ENCODE assay signal across 10 cellular contexts in genomic region chr13:30376426-30377311, GRCh38. TPM values are rescaled to one million over a fixed set of nuclear protein-coding genes. Genes with fewer than 3 reads are reported as not detected.
DNase-seq lines count a peak whose midpoint lies in the region; ATAC-seq lines count a peak whose summit lies in the region.
"Had no signal": no experiment of that assay in that cellular context is flagged by ENCODE, and none has a peak within 500 bp of the region (broad histone marks: within the 10 kb centered on the region; RNA-seq: fewer than 3 reads in every experiment).

No MANE protein-coding gene starts in this region.

- POLR2A ChIA-PET in naive thymus-derived CD4-positive, alpha-beta T cell (lab: Charles Lee) = interaction anchor here (0.6 to 7.9 kb wide), 17 partner anchors 9 to 527 kb away, joined by 3 to 281 read pairs (median 3); partner anchors contain the start of gene HMGB1

- no peaks in the 10 kb centered on the region for H3K36me3 ChIP-seq in naive thymus-derived CD4-positive, alpha-beta T cell (ENCODE audit: control insufficient read depth in 2 of 3, insufficient read depth in 3 of 3, low read length in 3 of 3)

- H3K4me3 Mint-ChIP-seq in naive thymus-derived CD4-positive, alpha-beta T cell = peak overlapping the region; percentile 74 to 91 (median 85)

- no peaks in the 10 kb centered on the region for H3K27me3 ChIP-seq in naive thymus-derived CD4-positive, alpha-beta T cell (ENCODE audit: control insufficient read depth in 2 of 2, insufficient read depth in 2 of 2, low read length in 2 of 2)

- peaks cover 74 to 96% (median 92%) of the 10 kb centered on the region in 7 donors for H3K4me1 Mint-ChIP-seq in naive thymus-derived CD4-positive, alpha-beta T cell

- CTCF ChIA-PET in naive thymus-derived CD4-positive, alpha-beta T cell (lab: Charles Lee) = interaction anchor here (0.8 to 6.6 kb wide), 5 partner anchors 8 to 245 kb away, joined by 4 to 56 read pairs (median 7); no protein-coding TSS in a partner anchor

- peaks cover 0 to 5% (median 0%) of the 10 kb centered on the region in 11 donors for H3K9me3 Mint-ChIP-seq in naive thymus-derived CD4-positive, alpha-beta T cell

- peak overlapping the region; percentile 90 to 98 (median 95) for H3K27ac Mint-ChIP-seq in naive thymus-derived CD4-positive, alpha-beta T cell

- H3K36me3 Mint-ChIP-seq in naive thymus-derived CD4-positive, alpha-beta T cell = peaks cover 0 to 28% (median 0%) of the 10 kb centered on the region in 5 donors

- peak overlapping the region; percentile 51 for H3K4me3 ChIP-seq in naive thymus-derived CD4-positive, alpha-beta T cell (ENCODE audit: low read length)

- ATAC-seq in GM18520 (IDR thresholded peaks at IDR 0.05; ENCODE audit: unreplicated experiment) = peak; percentile 46
- ATAC-seq in HG02759 (IDR thresholded peaks at IDR 0.05; ENCODE audit: unreplicated experiment) = peak; percentile 59
- peak; percentile 72 for ATAC-seq in naive thymus-derived CD4-positive, alpha-beta T cell

- H3K27ac ChIP-seq in naive thymus-derived CD4-positive, alpha-beta T cell (ENCODE audit: low read depth, low read length) = peak overlapping the region; percentile 67

- DNase-seq in NCI-H2107 (lab: John Stamatoyannopoulos, UW) (peak; percentile 16), epidermal melanocyte (ENCODE audit: insufficient read length, low spot score) (no peak), HPDE6-E6E7 (ENCODE audit: extremely low spot score) (no peak), DMS 273 (lab: John Stamatoyannopoulos, UW; ENCODE audit: unreplicated experiment) (no peak)
- DNase-seq in activated CD8-positive, alpha-beta memory T cell treated with anti-CD3 and anti-CD28 coated beads, Interleukin-2, amount 50 U/mL, for 24 hours (ENCODE audit: extremely low read depth) = peak; percentile 24
- peak; percentile 38 to 83 (median 77) for DNase-seq in naive thymus-derived CD4-positive, alpha-beta T cell

- H3K4me1 ChIP-seq in naive thymus-derived CD4-positive, alpha-beta T cell (ENCODE audit: control insufficient read depth in 2 of 2, insufficient read depth in 2 of 2, low read length in 2 of 2) = peaks cover 66 to 76% of the 10 kb centered on the region in 2 donors

- no peaks in the 10 kb centered on the region for H3K27me3 Mint-ChIP-seq in naive thymus-derived CD4-positive, alpha-beta T cell

- no peaks in the 10 kb centered on the region for H3K9me3 ChIP-seq in naive thymus-derived CD4-positive, alpha-beta T cell (ENCODE audit: control insufficient read depth in 2 of 3, low read length in 3 of 3)

- intact Hi-C loops in naive thymus-derived CD4-positive, alpha-beta T cell (cut with micrococcal nuclease) = loop anchor here (1.0 to 10.0 kb wide), 10 partner anchors 13 to 788 kb away; partner anchors contain the start of genes UBE2L5 (in 2 of the 2), HSPH1 (in 1 of the 2), KATNAL1 (in 1 of the 2) and SLC7A1 (in 1 of the 2)

RNA-seq across cellular contexts. Expression of gene UBE2L5, which starts 45.6 kb away (rescaled TPM):
- not detected for total RNA-seq in naive thymus-derived CD4-positive, alpha-beta T cell
- under 1 TPM in 1 of 2 donors, not detected in 1; 0.14 TPM for polyA plus RNA-seq in naive thymus-derived CD4-positive, alpha-beta T cell
- total RNA-seq: kidney epithelial cell, RPMI7951 had no signal

Comparison
In these comparisons a context has a peak if more than half of its experiments do, and no peak if none do; other contexts are left out.
1. DNase-seq: peak in NCI-H2107 (single experiment), activated CD8-positive, alpha-beta memory T cell treated with anti-CD3 and anti-CD28 coated beads, Interleukin-2, amount 50 U/mL, for 24 hours (single experiment) and naive thymus-derived CD4-positive, alpha-beta T cell (9 of 9); none in epidermal melanocyte (single experiment), HPDE6-E6E7 (single experiment) and DMS 273 (single experiment).
2. Peak in every context shown above with its lines, with median percentiles within 50 percentile points of each other: ATAC-seq.